Comparison of ENCODE assay signal across 16 cellular contexts in genomic region chr3:114789803-114790202, GRCh38.
DNase-seq lines count a peak whose midpoint lies in the region; TF ChIP-seq lines count a peak whose summit lies in the region.
"Had no signal": no experiment of that assay in that cellular context is flagged by ENCODE, and none has a peak within 500 bp of the region (broad histone marks: within the 10 kb centered on the region; RNA-seq: fewer than 3 reads in every experiment).

No MANE protein-coding gene starts in this region.

- no peaks in the 10 kb centered on the region for H3K36me3 ChIP-seq in endocrine pancreas (ENCODE audit: control insufficient read depth, insufficient read depth, low read length)
- H3K36me3 ChIP-seq: BE2C had no signal

- H3K27me3 ChIP-seq in endocrine pancreas (ENCODE audit: control insufficient read depth, insufficient read depth, low read length): no peaks in the 10 kb centered on the region
- H3K27me3 ChIP-seq: BE2C had no signal

- H3K4me1 ChIP-seq in endocrine pancreas (ENCODE audit: control insufficient read depth, insufficient read depth, low read length): peaks cover 12% of the 10 kb centered on the region
- H3K4me1 ChIP-seq: A549, BE2C had no signal

- peak overlapping the region; percentile 27 for H3K27ac ChIP-seq in 22Rv1
- H3K27ac ChIP-seq: A549, C4-2B, HL-60 had no signal

- peak overlapping the region; percentile 53 for H3K4me3 ChIP-seq in endocrine pancreas (ENCODE audit: control insufficient read depth, insufficient read depth, low read length)
- H3K4me3 ChIP-seq: A549, GM23338 had no signal

- no peak for TF ChIP-seq CTCF in 22Rv1 (IDR thresholded peaks at IDR 0.05)

- H3K9ac ChIP-seq in endocrine pancreas (ENCODE audit: control insufficient read depth, insufficient read depth, low read length): no peak overlapping the region

- H3K9me3 ChIP-seq in endocrine pancreas (ENCODE audit: control insufficient read depth, low read length): no peaks in the 10 kb centered on the region
- H3K9me3 ChIP-seq: A549, BE2C had no signal

- DNase-seq in DMS53 treated with DMSO at 0.1 percent for 48 hours (lab: John Stamatoyannopoulos, UW; ENCODE audit: unreplicated experiment): peak; percentile 76
- DNase-seq in NCI-H748 (lab: John Stamatoyannopoulos, UW; ENCODE audit: unreplicated experiment): peak; percentile 36
- DNase-seq in NCI-H1105 (lab: John Stamatoyannopoulos, UW): no peak
- DNase-seq in NCI-H2107 (lab: John Stamatoyannopoulos, UW): no peak
- no peak for DNase-seq in kidney tubule cell (ENCODE audit: low spot score)
- DNase-seq: BE2C; CD4-positive, alpha-beta memory T cell; DMS153; GF-D8; H7 had no signal

Comparison
In these comparisons a context has a peak if more than half of its experiments do, and no peak if none do; other contexts are left out.
1. DNase-seq: peak in DMS53 treated with DMSO at 0.1 percent for 48 hours (single experiment) and NCI-H748 (single experiment); none in NCI-H1105 (single experiment), NCI-H2107 (single experiment) and kidney tubule cell (single experiment).